11 cellular contexts compared by ENCODE assay signal in the genomic region with DNA sequence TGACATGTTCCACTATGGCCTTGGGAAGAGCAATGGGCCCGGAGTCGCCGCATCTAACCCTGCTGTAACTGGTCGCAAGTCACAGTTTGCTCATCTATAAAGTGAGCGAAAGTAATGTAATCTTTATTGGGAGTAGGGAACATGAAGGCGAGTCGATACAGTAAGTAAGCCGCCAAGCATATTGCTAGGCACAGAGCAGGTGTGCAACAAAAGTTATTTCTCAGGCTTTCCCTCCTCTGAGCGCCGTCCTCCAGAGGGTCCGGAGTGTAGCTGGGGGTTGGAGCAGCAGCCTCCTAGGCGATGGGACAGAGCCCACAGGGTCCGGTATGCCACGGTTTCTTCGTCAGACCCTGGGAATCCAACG. TPM values are rescaled to one million over a fixed set of nuclear protein-coding genes. Genes with fewer than 3 reads are reported as not detected.
DNase-seq lines count a peak whose midpoint lies in the region; ATAC-seq and TF ChIP-seq lines count a peak whose summit lies in the region.
"Had no signal": no experiment of that assay in that cellular context is flagged by ENCODE, and none has a peak within 500 bp of the region (broad histone marks: within the 10 kb centered on the region; RNA-seq: fewer than 3 reads in every experiment).

No MANE protein-coding gene starts in this region.

- H3K9me3 ChIP-seq in duodenal mucosa (ENCODE audit: control insufficient read depth in 1 of 2, low read length in 2 of 2), result no peaks in the 10 kb centered on the region
- H3K9me3 ChIP-seq in transverse colon, result no peaks in the 10 kb centered on the region
- H3K9me3 ChIP-seq: BE2C had no signal

- peaks cover 28% of the 10 kb centered on the region for H3K27me3 Mint-ChIP-seq in activated naive CD4-positive, alpha-beta T cell treated with anti-CD3 and anti-CD28 coated beads, Interleukin-2, amount 50 U/mL, for 24 hours
- H3K27me3 Mint-ChIP-seq in naive B cell, result peaks cover 55 to 76% (median 70%) of the 10 kb centered on the region in 3 donors

- peaks cover 12 to 15% of the 10 kb centered on the region in 2 donors for H3K27me3 ChIP-seq in duodenal mucosa (ENCODE audit: control insufficient read depth in 1 of 2, insufficient read depth in 2 of 2, low read length in 2 of 2)
- H3K27me3 ChIP-seq in transverse colon, result peaks cover 30% of the 10 kb centered on the region

- intact Hi-C loops in transverse colon (cut with DNase I; ENCODE audit: low total_unique reads), result no loop called here

- in situ Hi-C loops in transverse colon (cut with MboI; ENCODE audit: low pct_ligation_motif_present in 1 of 4, low pct_unique_long_range_greater_than_20kb in 1 of 4, low sequenced_read_pairs in 3 of 4), result no loop called here

- TF ChIP-seq CTCF in transverse colon (IDR thresholded peaks at IDR 0.05), result no peak

- no peak for TF ChIP-seq POLR2A in transverse colon (IDR thresholded peaks at IDR 0.05)

- H3K9me3 Mint-ChIP-seq in activated naive CD4-positive, alpha-beta T cell treated with anti-CD3 and anti-CD28 coated beads, Interleukin-2, amount 50 U/mL, for 24 hours, result no peaks in the 10 kb centered on the region
- no peaks in the 10 kb centered on the region for H3K9me3 Mint-ChIP-seq in naive B cell

- H3K36me3 ChIP-seq in duodenal mucosa (ENCODE audit: control insufficient read depth in 1 of 2, insufficient read depth in 2 of 2, low read length in 2 of 2) (no peaks in the 10 kb centered on the region), transverse colon (no peaks in the 10 kb centered on the region)
- H3K36me3 ChIP-seq: BE2C had no signal

- H3K36me3 Mint-ChIP-seq in activated naive CD4-positive, alpha-beta T cell treated with anti-CD3 and anti-CD28 coated beads, Interleukin-2, amount 50 U/mL, for 24 hours, result no peaks in the 10 kb centered on the region
- H3K36me3 Mint-ChIP-seq in naive B cell, result peaks cover 0 to 3% of the 10 kb centered on the region in 2 donors

- ATAC-seq in naive B cell (ENCODE audit: low read depth in 2 of 2) (no peak), GM19324 (IDR thresholded peaks at IDR 0.05; ENCODE audit: low FRiP score, unreplicated experiment) (no peak), HG03342 (IDR thresholded peaks at IDR 0.05; ENCODE audit: unreplicated experiment) (no peak)

- H3K27ac Mint-ChIP-seq in activated naive CD4-positive, alpha-beta T cell treated with anti-CD3 and anti-CD28 coated beads, Interleukin-2, amount 50 U/mL, for 24 hours, result no peak overlapping the region
- peak overlapping the region in 1 of 6 donors; percentile 30 for H3K27ac Mint-ChIP-seq in naive B cell

- 36 to 60% methylated on average over 1 to 16 of the region's 16 CpGs for WGBS in transverse colon (ENCODE audit: low coverage in 1 of 2), 2 donors

- no peak for TF ChIP-seq EP300 in transverse colon (IDR thresholded peaks at IDR 0.05; ENCODE audit: low read depth)

- H3K27ac ChIP-seq in duodenal mucosa (ENCODE audit: low read depth, low read length) (no peak overlapping the region), transverse colon (peak overlapping the region; percentile 72 to 87 (median 86))
- H3K27ac ChIP-seq: foreskin keratinocyte had no signal

- H3K4me1 ChIP-seq in duodenal mucosa (ENCODE audit: control insufficient read depth in 1 of 2, insufficient read depth in 2 of 2, low read length in 2 of 2) (peaks cover 17 to 22% of the 10 kb centered on the region in 2 donors), transverse colon (peaks cover 2 to 52% (median 43%) of the 10 kb centered on the region in 4 donors)
- H3K4me1 ChIP-seq: BE2C, foreskin keratinocyte had no signal

- peak overlapping the region; percentile 74 to 80 for H3K4me3 ChIP-seq in duodenal mucosa (ENCODE audit: low read depth in 1 of 2, low read length in 2 of 2)
- H3K4me3 ChIP-seq in transverse colon, result peak overlapping the region; percentile 12 to 69 (median 54)

- H3K4me3 Mint-ChIP-seq in activated naive CD4-positive, alpha-beta T cell treated with anti-CD3 and anti-CD28 coated beads, Interleukin-2, amount 50 U/mL, for 24 hours, result peak overlapping the region; percentile 53
- H3K4me3 Mint-ChIP-seq in naive B cell, result peak overlapping the region in 7 of 8 donors; percentile 37 to 83 (median 70)

- H3K9ac ChIP-seq in duodenal mucosa (ENCODE audit: low read depth in 1 of 2, low read length in 2 of 2), result peak overlapping the region; percentile 76 to 80

- no peak for DNase-seq in activated naive CD4-positive, alpha-beta T cell treated with Interleukin-2 at 50 U/mL for 16 hours
- DNase-seq in naive B cell, result no peak
- DNase-seq in transverse colon, result no peak
- DNase-seq in NOMO-1 (lab: John Stamatoyannopoulos, UW; ENCODE audit: unreplicated experiment in 2 of 2), result no peak
- DNase-seq: BE2C, foreskin keratinocyte had no signal

- peaks cover 14% of the 10 kb centered on the region for H3K4me1 Mint-ChIP-seq in activated naive CD4-positive, alpha-beta T cell treated with anti-CD3 and anti-CD28 coated beads, Interleukin-2, amount 50 U/mL, for 24 hours
- peaks cover 7 to 15% (median 12%) of the 10 kb centered on the region in 3 donors for H3K4me1 Mint-ChIP-seq in naive B cell

RNA-seq across cellular contexts. Expression of a gene that starts 0.3 kb away (rescaled TPM):
- polyA plus RNA-seq in naive B cell (ENCODE audit: low read depth in 6 of 6), result 1 to 10 TPM in 1 of 6 donors, under 1 TPM in 4, not detected in 1; 0.49 to 1.1 (median 0.85) TPM
- total RNA-seq in transverse colon, result 10 to 100 TPM; 42.6 to 74.0 (median 56.1) TPM
- total RNA-seq: foreskin keratinocyte, pulmonary artery endothelial cell had no signal
- polyA plus RNA-seq: foreskin keratinocyte had no signal
